Comparison of ENCODE assay signal across 10 cellular contexts in genomic region chr2:39666489-39667141, GRCh38. TPM values are rescaled to one million over a fixed set of nuclear protein-coding genes. Genes with fewer than 3 reads are reported as not detected.
DNase-seq lines count a peak whose midpoint lies in the region; ATAC-seq and TF ChIP-seq lines count a peak whose summit lies in the region.
"Had no signal": no experiment of that assay in that cellular context is flagged by ENCODE, and none has a peak within 500 bp of the region (broad histone marks: within the 10 kb centered on the region; RNA-seq: fewer than 3 reads in every experiment).

No MANE protein-coding gene starts in this region.

- intact Hi-C loops in prostate gland (cut with DNase I): no loop called here
- intact Hi-C loops in adrenal gland (cut with DNase I): no loop called here

- H3K9me3 ChIP-seq in ES-I3 (ENCODE audit: control insufficient read depth, insufficient read depth, low read length) (no peaks in the 10 kb centered on the region; the same call in 1 of the 2 replicates), prostate gland (no peaks in the 10 kb centered on the region), adrenal gland (replicated peaks in 1 of 3) (no peaks in the 10 kb centered on the region)

- TF ChIP-seq CTCF in fibroblast of pulmonary artery (IDR thresholded peaks at IDR 0.05; ENCODE audit: low read length, missing control alignments) (no peak), prostate gland (IDR thresholded peaks at IDR 0.05) (no peak), adrenal gland (IDR thresholded peaks at IDR 0.05) (no peak)

- H3K4me1 ChIP-seq in ES-I3 (ENCODE audit: insufficient read depth, low read length) (peaks cover 10% of the 10 kb centered on the region; the same call in 1 of the 2 replicates), prostate gland (replicated peaks) (no peaks in the 10 kb centered on the region), adrenal gland (replicated peaks in 1 of 2) (peaks cover 10 to 11% of the 10 kb centered on the region in 2 donors)

- DNase-seq in SK-N-DZ (ENCODE audit: low spot score) (peak; percentile 26), fibroblast of pulmonary artery (ENCODE audit: low read depth) (no peak), prostate gland (ENCODE audit: low spot score) (no peak), AML-193 (lab: John Stamatoyannopoulos, UW) (no peak), adrenal gland (no peak)
- no peak for DNase-seq in NK-92 treated with Interleukin-12 subunit alpha and Interleukin-12 subunit beta, amount 100 ng/mL, for 24 hours (lab: John Stamatoyannopoulos, UW)

- peak overlapping the region; percentile 23 for H3K4me3 ChIP-seq in fibroblast of pulmonary artery (replicated peaks; ENCODE audit: low read depth, low read length)
- peak overlapping the region; percentile 49 to 55 for H3K4me3 ChIP-seq in prostate gland
- H3K4me3 ChIP-seq in adrenal gland: peak overlapping the region in 2 of 4 donors; percentile 52 to 67

- peak overlapping the region; percentile 73 for H3K9ac ChIP-seq in ES-I3 (ENCODE audit: low read depth, low read length)
- H3K9ac ChIP-seq: KMS-11 had no signal

- WGBS in prostate gland: 2% methylated on average over 26 of the region's 26 CpGs
- WGBS in adrenal gland, 4 donors: 4 to 5% (median 5%) methylated on average over 25 to 26 of the region's 26 CpGs

- H3K27ac ChIP-seq in prostate gland (no peak overlapping the region), adrenal gland (no peak overlapping the region)
- H3K27ac ChIP-seq: KMS-11 had no signal

- H3K36me3 ChIP-seq in ES-I3 (ENCODE audit: insufficient read depth, low read length) (no peaks in the 10 kb centered on the region), prostate gland (no peaks in the 10 kb centered on the region), adrenal gland (replicated peaks in 1 of 2) (no peaks in the 10 kb centered on the region)

- ATAC-seq in GM18519 (IDR thresholded peaks at IDR 0.05; ENCODE audit: low FRiP score, unreplicated experiment): no peak

- H3K27me3 ChIP-seq in prostate gland (replicated peaks; ENCODE audit: insufficient read depth) (no peaks in the 10 kb centered on the region), adrenal gland (peaks cover 9% of the 10 kb centered on the region)

- TF ChIP-seq POLR2A in prostate gland (IDR thresholded peaks at IDR 0.05) (no peak), adrenal gland (IDR thresholded peaks at IDR 0.05) (no peak)

RNA-seq across cellular contexts. Expression of gene TMEM178A, which starts 0.9 kb away (rescaled TPM):
- 5.9 and 6.7 TPM in 2 replicates for polyA plus RNA-seq in SK-N-DZ (2014; cell fraction: cytosol; rRNA removed)
- polyA plus RNA-seq in SK-N-DZ (2014; cell fraction: nucleus; rRNA removed): 9.0 and 18.5 TPM in 2 replicates
- total RNA-seq in prostate gland: 1 to 10 TPM; 2.6 to 6.9 TPM
- total RNA-seq in adrenal gland: 1 to 10 TPM in 5 of 8 donors, under 1 TPM in 2, not detected in 1; 0.35 to 7.5 (median 2.2) TPM
- polyA plus RNA-seq in adrenal gland: 10 to 100 TPM in 2 of 3 donors, under 1 TPM in 1; 0.93 to 46.4 (median 13.2) TPM
- total RNA-seq: mononuclear cell had no signal
